ENCODE assay signal across 13 cellular contexts in the genomic region with DNA sequence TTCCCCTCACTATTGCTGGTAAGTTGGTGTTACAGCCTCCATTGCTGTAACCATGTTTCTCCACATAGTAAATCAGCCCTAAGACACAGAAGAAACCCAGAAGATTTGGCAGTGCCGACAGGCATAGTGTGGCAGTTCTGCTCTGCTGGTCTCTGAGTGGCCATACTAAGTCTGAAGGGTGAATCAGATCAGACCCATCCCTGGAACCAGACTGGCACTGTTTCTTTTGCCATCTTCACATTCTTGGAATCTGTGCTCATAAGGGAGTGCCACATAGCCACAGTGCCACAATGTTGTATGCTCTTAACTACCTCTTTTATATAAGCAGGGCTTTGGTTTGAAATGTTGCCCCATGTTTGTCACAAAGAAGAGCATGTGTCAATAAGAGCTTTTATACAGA.
A peak's percentile ranks its signal among the peaks of the same experiment; 100 is the strongest.
DNase-seq lines count a peak whose midpoint lies in the region; ATAC-seq, FAIRE-seq and TF ChIP-seq lines count a peak whose summit lies in the region.
"Had no signal": no experiment of that assay in that cellular context is flagged by ENCODE, and none has a peak within 500 bp of the region (broad histone marks: within the 10 kb centered on the region; RNA-seq: fewer than 3 reads in every experiment).

No MANE protein-coding gene starts in this region.

- no peak for TF ChIP-seq RAD21 in HepG2 (CRISPR knock-in tag; IDR thresholded peaks at IDR 0.05)

- H3K36me3 ChIP-seq in right lobe of liver (no peaks in the 10 kb centered on the region), HepG2 (replicated peaks in 1 of 2; ENCODE audit: control insufficient read depth in 1 of 2, insufficient read depth in 2 of 2, low read length in 2 of 2) (no peaks in the 10 kb centered on the region), OCI-LY3 (replicated peaks; ENCODE audit: low read depth, low read length) (peaks cover 3% of the 10 kb centered on the region), SJCRH30 (peaks cover 58% of the 10 kb centered on the region)

- TF ChIP-seq CTCF in right lobe of liver (IDR thresholded peaks at IDR 0.05) (no peak), HepG2 (CRISPR knock-in tag; IDR thresholded peaks at IDR 0.05) (no peak), OCI-LY3 (IDR thresholded peaks at IDR 0.05; ENCODE audit: low read depth, low read length) (no peak)

- TF ChIP-seq EP300 in HepG2 (IDR thresholded peaks at IDR 0.05; ENCODE audit: low read depth in 2 of 2, low read length in 2 of 2) (no peak), HepG2 (CRISPR knock-in tag; IDR thresholded peaks at IDR 0.05; ENCODE audit: borderline replicate concordance) (no peak)

- DNase-seq in right lobe of liver (no peak), HepG2 (ENCODE audit: low spot score) (no peak), myocyte (ENCODE audit: low read depth) (peak; percentile 86), DMS79 (lab: John Stamatoyannopoulos, UW) (no peak), SJCRH30 (no peak), cardiac septum (ENCODE audit: low spot score) (no peak)
- no peak for DNase-seq in activated naive CD8-positive, alpha-beta T cell treated with anti-CD3 and anti-CD28 coated beads for 36 hours
- DNase-seq: effector memory CD4-positive, alpha-beta T cell; NCI-H1436 treated with DMSO at 0.1 percent for 48 hours; NK-92 treated with Interleukin-12 subunit alpha and Interleukin-12 subunit beta, amount 100 ng/mL, for 24 hours; T-helper 2 cell had no signal

- H3K9ac ChIP-seq in HepG2 (ENCODE audit: insufficient read depth, low read depth, low read length) (no peak overlapping the region), OCI-LY3 (ENCODE audit: low read length) (no peak overlapping the region)

- ATAC-seq in right lobe of liver: no peak
- ATAC-seq in HepG2: no peak; the same call in 1 of the 3 replicates

- H3K4me1 Mint-ChIP-seq in activated naive CD8-positive, alpha-beta T cell treated with anti-CD3 and anti-CD28 coated beads for 36 hours: peaks cover 2% of the 10 kb centered on the region

- no peaks in the 10 kb centered on the region for H3K36me3 Mint-ChIP-seq in activated naive CD8-positive, alpha-beta T cell treated with anti-CD3 and anti-CD28 coated beads for 36 hours

- H3K4me3 ChIP-seq in right lobe of liver (no peak overlapping the region), HepG2 (replicated peaks in 1 of 3; ENCODE audit: insufficient read depth in 1 of 3, low read depth in 2 of 3, low read length in 3 of 3) (no peak overlapping the region), OCI-LY3 (ENCODE audit: low read length) (no peak overlapping the region), SJCRH30 (no peak overlapping the region)

- H3K27me3 ChIP-seq in right lobe of liver: no peaks in the 10 kb centered on the region
- no peaks in the 10 kb centered on the region for H3K27me3 ChIP-seq in HepG2 (ENCODE audit: control insufficient read depth in 1 of 2, insufficient read depth in 2 of 2, low read length in 2 of 2)
- peaks cover 13% of the 10 kb centered on the region for H3K27me3 ChIP-seq in OCI-LY3 (ENCODE audit: low read depth, low read length)
- no peaks in the 10 kb centered on the region for H3K27me3 ChIP-seq in SJCRH30

- H3K27me3 Mint-ChIP-seq in activated naive CD8-positive, alpha-beta T cell treated with anti-CD3 and anti-CD28 coated beads for 36 hours: peaks cover 50% of the 10 kb centered on the region

- H3K9me3 Mint-ChIP-seq in activated naive CD8-positive, alpha-beta T cell treated with anti-CD3 and anti-CD28 coated beads for 36 hours: no peaks in the 10 kb centered on the region

- H3K27ac Mint-ChIP-seq in activated naive CD8-positive, alpha-beta T cell treated with anti-CD3 and anti-CD28 coated beads for 36 hours: no peak overlapping the region

- H3K27ac ChIP-seq in right lobe of liver (peak overlapping the region in 2 of 3 donors; percentile 35), HepG2 (ENCODE audit: extremely low read length, insufficient read depth, low read length) (no peak overlapping the region), OCI-LY3 (ENCODE audit: low read length) (no peak overlapping the region), SJCRH30 (no peak overlapping the region)

- TF ChIP-seq POLR2A in right lobe of liver (IDR thresholded peaks at IDR 0.05): no peak
- TF ChIP-seq POLR2A in HepG2 (IDR thresholded peaks at IDR 0.05; ENCODE audit: insufficient read depth in 1 of 2, low read depth in 2 of 2, low read length in 2 of 2): no peak

- H2AFZ ChIP-seq in HepG2 (ENCODE audit: low read length) (no peak overlapping the region), OCI-LY3 (ENCODE audit: low read depth, low read length) (no peak overlapping the region)

- H3K9me3 ChIP-seq in right lobe of liver (no peaks in the 10 kb centered on the region), HepG2 (ENCODE audit: low read length) (no peaks in the 10 kb centered on the region), OCI-LY3 (ENCODE audit: insufficient read depth, low read length) (no peaks in the 10 kb centered on the region), SJCRH30 (replicated peaks) (no peaks in the 10 kb centered on the region)

- no TSS peak for BruUV-seq in HepG2 (replicated peaks; lab: Mats Ljungman, UMichigan)

- CTCF ChIA-PET in HepG2 (lab: Yijun Ruan, JAX; ENCODE audit: low intra/inter-chr PET ratio, low total read pairs): no interaction called here

- H3K79me2 ChIP-seq in HepG2 (ENCODE audit: insufficient read depth, low read length): no peaks in the 10 kb centered on the region
- no peaks in the 10 kb centered on the region for H3K79me2 ChIP-seq in OCI-LY3 (ENCODE audit: low read length)

- H3K4me2 ChIP-seq in HepG2 (ENCODE audit: low read depth, low read length) (no peak overlapping the region), OCI-LY3 (ENCODE audit: low read length) (peak overlapping the region; percentile 57)

- in situ Hi-C loops in HepG2 (cut with HindIII; ENCODE audit: extremely low pct_ligation_motif_present, low pct_unique_long_range_greater_than_20kb): no loop called here

- H4K20me1 ChIP-seq in HepG2 (ENCODE audit: insufficient read depth, low read length) (no peaks in the 10 kb centered on the region), OCI-LY3 (ENCODE audit: insufficient read depth, low read length) (peaks cover 28% of the 10 kb centered on the region)

- H3K4me1 ChIP-seq in right lobe of liver (peaks cover 0 to 38% (median 6%) of the 10 kb centered on the region in 4 donors), HepG2 (ENCODE audit: insufficient read depth, low read length) (peaks cover 25% of the 10 kb centered on the region), OCI-LY3 (ENCODE audit: low read length) (peaks cover 35% of the 10 kb centered on the region), SJCRH30 (no peaks in the 10 kb centered on the region)

- no peak overlapping the region for H3K4me3 Mint-ChIP-seq in activated naive CD8-positive, alpha-beta T cell treated with anti-CD3 and anti-CD28 coated beads for 36 hours

- 56% methylated on average over 1 of the region's 1 CpG for WGBS in right lobe of liver (ENCODE audit: insufficient coverage, low coverage, low lambda C conversion rate, missing lambda C conversion rate)
- 86% methylated on average over 1 of the region's 1 CpG for WGBS in HepG2 (ENCODE audit: low lambda C conversion rate)

- POLR2A ChIA-PET in HepG2 (lab: Yijun Ruan, JAX): no interaction called here

- no peak for FAIRE-seq in HepG2 (lab: Jason Lieb, UNC)
- FAIRE-seq: A204.1 had no signal

- intact Hi-C loops in right lobe of liver (cut with DNase I): no loop called here
- intact Hi-C loops in HepG2 (cut with micrococcal nuclease; ENCODE audit: unreplicated experiment): no loop called here
- intact Hi-C loops in cardiac septum (cut with DNase I): no loop called here

TF ChIP-seq in HepG2, 621 proteins besides CTCF, POLR2A, EP300 and RAD21:
- TF ChIP-seq ZNF549 (CRISPR knock-in tag; IDR thresholded peaks at IDR 0.05) (no peak), ZNF235 (CRISPR knock-in tag; IDR thresholded peaks at IDR 0.05; ENCODE audit: borderline replicate concordance) (no peak), ZNF510 (CRISPR knock-in tag; IDR thresholded peaks at IDR 0.05; ENCODE audit: low read depth) (no peak)

Comparison
In these comparisons a context has a peak if more than half of its experiments do, and no peak if none do; other contexts are left out.
1. H3K27ac ChIP-seq: peak in right lobe of liver (2 of 3); none in HepG2 (single experiment), OCI-LY3 (single experiment) and SJCRH30 (single experiment).